In genomic region chr2:37782721-37783438, GRCh38 we compare ENCODE assay signal across 13 cellular contexts.
DNase-seq lines count a peak whose midpoint lies in the region; ATAC-seq and TF ChIP-seq lines count a peak whose summit lies in the region.
"Had no signal": no experiment of that assay in that cellular context is flagged by ENCODE, and none has a peak within 500 bp of the region (broad histone marks: within the 10 kb centered on the region; RNA-seq: fewer than 3 reads in every experiment).

No MANE protein-coding gene starts in this region.

- ATAC-seq in GM21723 (IDR thresholded peaks at IDR 0.05; ENCODE audit: unreplicated experiment) = no peak
- ATAC-seq in HG02571 (IDR thresholded peaks at IDR 0.05; ENCODE audit: unreplicated experiment) = no peak
- ATAC-seq in activated T-cell treated with anti-CD3 and anti-CD28 coated beads, Interleukin-2, amount 50 U/mL, for 72 hours (replicated peaks in 1 of 2) = no peak
- no peak for ATAC-seq in HG02938 (IDR thresholded peaks at IDR 0.05; ENCODE audit: unreplicated experiment)
- ATAC-seq: HCT116; stimulated activated effector memory CD8-positive, alpha-beta T cell treated with anti-CD3 and anti-CD28 coated beads, Interleukin-12 subunit alpha, Interleukin-12 subunit beta, amount 100 ng/mL, for 72 hours had no signal

- H3K4me1 Mint-ChIP-seq in activated T-cell treated with anti-CD3 and anti-CD28 coated beads, Interleukin-2, amount 50 U/mL, for 72 hours (ENCODE audit: low read depth) = no peaks in the 10 kb centered on the region
- H3K4me1 Mint-ChIP-seq: stimulated activated effector memory CD8-positive, alpha-beta T cell treated with anti-CD3 and anti-CD28 coated beads, Interleukin-12 subunit alpha, Interleukin-12 subunit beta, amount 100 ng/mL, for 72 hours had no signal

- H3K4me3 Mint-ChIP-seq in activated T-cell treated with anti-CD3 and anti-CD28 coated beads, Interleukin-2, amount 50 U/mL, for 72 hours = no peak overlapping the region
- H3K4me3 Mint-ChIP-seq: stimulated activated effector memory CD8-positive, alpha-beta T cell treated with anti-CD3 and anti-CD28 coated beads, Interleukin-12 subunit alpha, Interleukin-12 subunit beta, amount 100 ng/mL, for 72 hours had no signal

- H3F3A ChIP-seq in GM23248 (ENCODE audit: insufficient read depth) (peaks cover 44% of the 10 kb centered on the region), smooth muscle cell (ENCODE audit: low read depth) (peaks cover 21% of the 10 kb centered on the region)

- DNase-seq in GM23248 (peak; percentile 56), NCI-H345 treated with DMSO at 0.1 percent for 48 hours (lab: John Stamatoyannopoulos, UW; ENCODE audit: unreplicated experiment) (peak; percentile 40), fibroblast of mammary gland (ENCODE audit: low read depth) (peak; percentile 14), smooth muscle cell (lab: John Stamatoyannopoulos, UW; ENCODE audit: unreplicated experiment) (no peak)
- no peak for DNase-seq in activated T-cell treated with anti-CD3 and anti-CD28 coated beads, Interleukin-2, amount 50 U/mL, for 72 hours
- DNase-seq: activated CD4-positive, alpha-beta T cell treated with anti-CD3 and anti-CD28 coated beads for 1 hour; caudate nucleus; erythroblast had no signal

- TF ChIP-seq CTCF in fibroblast of mammary gland (conservative IDR thresholded peaks at IDR 0.05; ENCODE audit: control insufficient read depth, insufficient read depth, low read depth, low read length) = no peak
- no peak for TF ChIP-seq CTCF in smooth muscle cell (IDR thresholded peaks at IDR 0.05; ENCODE audit: borderline replicate concordance, insufficient read depth, poor library complexity, severe bottlenecking)

- H3K27me3 ChIP-seq in GM23248 (replicated peaks; ENCODE audit: insufficient read depth) (no peaks in the 10 kb centered on the region), smooth muscle cell (ENCODE audit: low read depth) (no peaks in the 10 kb centered on the region)

- no peaks in the 10 kb centered on the region for H4K20me1 ChIP-seq in GM23248 (ENCODE audit: insufficient read depth)
- H4K20me1 ChIP-seq in smooth muscle cell (ENCODE audit: low read depth) = no peaks in the 10 kb centered on the region

- H3K9me2 ChIP-seq in GM23248 (ENCODE audit: insufficient read depth) = no peaks in the 10 kb centered on the region

- H3K9me3 ChIP-seq in GM23248 (ENCODE audit: low read depth) = no peaks in the 10 kb centered on the region
- no peaks in the 10 kb centered on the region for H3K9me3 ChIP-seq in smooth muscle cell (replicated peaks; ENCODE audit: low read depth)

- H3K4me2 ChIP-seq in GM23248 (ENCODE audit: unreplicated experiment) = peak overlapping the region; percentile 2
- peak overlapping the region; percentile 33 for H3K4me2 ChIP-seq in smooth muscle cell

- peaks cover 50% of the 10 kb centered on the region for H3K4me1 ChIP-seq in GM23248 (ENCODE audit: insufficient read depth)
- H3K4me1 ChIP-seq in smooth muscle cell (ENCODE audit: low read depth) = peaks cover 30% of the 10 kb centered on the region

- H3K9ac ChIP-seq in GM23248 (no peak overlapping the region), smooth muscle cell (ENCODE audit: low read depth) (no peak overlapping the region)

- H3K9me3 Mint-ChIP-seq in activated T-cell treated with anti-CD3 and anti-CD28 coated beads, Interleukin-2, amount 50 U/mL, for 72 hours = peaks cover 6 to 9% of the 10 kb centered on the region in 2 donors

- H3K36me3 Mint-ChIP-seq in activated T-cell treated with anti-CD3 and anti-CD28 coated beads, Interleukin-2, amount 50 U/mL, for 72 hours (ENCODE audit: insufficient read depth in 2 of 2) = peaks cover 5 to 6% of the 10 kb centered on the region in 2 donors
- H3K36me3 Mint-ChIP-seq: stimulated activated effector memory CD8-positive, alpha-beta T cell treated with anti-CD3 and anti-CD28 coated beads, Interleukin-12 subunit alpha, Interleukin-12 subunit beta, amount 100 ng/mL, for 72 hours had no signal

- no peaks in the 10 kb centered on the region for H3K27me3 Mint-ChIP-seq in activated T-cell treated with anti-CD3 and anti-CD28 coated beads, Interleukin-2, amount 50 U/mL, for 72 hours (ENCODE audit: low read depth)

- H3K79me2 ChIP-seq in GM23248 (ENCODE audit: insufficient read depth) (no peaks in the 10 kb centered on the region), smooth muscle cell (ENCODE audit: low read depth) (no peaks in the 10 kb centered on the region)

- H3K4me3 ChIP-seq in GM23248 = no peak overlapping the region
- no peak overlapping the region for H3K4me3 ChIP-seq in fibroblast of mammary gland (ENCODE audit: control insufficient read depth, low read depth, low read length)
- no peak overlapping the region for H3K4me3 ChIP-seq in smooth muscle cell

- no peak overlapping the region for H3K27ac Mint-ChIP-seq in activated T-cell treated with anti-CD3 and anti-CD28 coated beads, Interleukin-2, amount 50 U/mL, for 72 hours
- H3K27ac Mint-ChIP-seq: stimulated activated effector memory CD8-positive, alpha-beta T cell treated with anti-CD3 and anti-CD28 coated beads, Interleukin-12 subunit alpha, Interleukin-12 subunit beta, amount 100 ng/mL, for 72 hours had no signal

- H3K36me3 ChIP-seq in GM23248 (ENCODE audit: low read depth) (no peaks in the 10 kb centered on the region), smooth muscle cell (ENCODE audit: low read depth) (no peaks in the 10 kb centered on the region)

- H3K27ac ChIP-seq in GM23248 (peak overlapping the region; percentile 1; the same call in 1 of the 2 replicates), smooth muscle cell (ENCODE audit: low read depth) (peak overlapping the region; percentile 39)

- H2AFZ ChIP-seq in GM23248 = 0 out of 2 replicates have a peak overlapping the region, but pooled peaks have one; percentile 19
- no peak overlapping the region for H2AFZ ChIP-seq in smooth muscle cell (ENCODE audit: low read depth)

- whole genome bisulfite sequencing in GM23248 (ENCODE audit: low coverage in 1 of 2, low lambda C conversion rate in 2 of 2, missing lambda C conversion rate in 2 of 2), 2 experiments = 75% methylated on average over 10 of the region's 10 CpGs
- WGBS in smooth muscle cell (ENCODE audit: low lambda C conversion rate) = 51% methylated on average over 10 of the region's 10 CpGs

- in situ Hi-C loops in GM23248 (cut with MboI) = no loop called here

Comparison
In these comparisons a context has a peak if more than half of its experiments do, and no peak if none do; other contexts are left out.
1. DNase-seq: peak in GM23248 (single experiment), NCI-H345 treated with DMSO at 0.1 percent for 48 hours (single experiment) and fibroblast of mammary gland (single experiment); none in smooth muscle cell (single experiment) and activated T-cell treated with anti-CD3 and anti-CD28 coated beads, Interleukin-2, amount 50 U/mL, for 72 hours (0 of 2).